Comparison of ENCODE assay signal across 1 cellular context in the genomic region with DNA sequence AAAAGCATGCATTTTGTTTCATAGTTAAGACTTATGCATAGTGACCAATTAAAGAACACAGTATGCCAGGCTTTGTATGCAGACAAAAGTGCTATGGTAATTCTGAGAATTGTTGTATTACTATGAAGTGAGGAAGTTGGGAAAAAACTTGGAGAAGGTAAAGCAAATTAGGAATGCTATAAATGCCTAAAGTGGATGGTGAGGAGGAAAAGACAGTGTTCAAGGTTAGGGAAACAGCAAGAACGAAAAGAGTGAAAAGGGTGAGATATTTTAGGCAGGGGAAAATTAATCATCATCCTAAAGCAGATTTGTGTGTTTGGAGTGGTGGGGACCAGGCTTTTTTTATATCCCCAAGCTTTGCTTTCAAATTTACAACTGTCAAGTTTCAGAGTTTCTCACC.
TF ChIP-seq lines count a peak whose summit lies in the region.

No MANE protein-coding gene starts in this region.

TF ChIP-seq in K562, 482 proteins besides CTCF, POLR2A, EP300 and RAD21 (continued from another document):
- TF ChIP-seq, protein P1, sequence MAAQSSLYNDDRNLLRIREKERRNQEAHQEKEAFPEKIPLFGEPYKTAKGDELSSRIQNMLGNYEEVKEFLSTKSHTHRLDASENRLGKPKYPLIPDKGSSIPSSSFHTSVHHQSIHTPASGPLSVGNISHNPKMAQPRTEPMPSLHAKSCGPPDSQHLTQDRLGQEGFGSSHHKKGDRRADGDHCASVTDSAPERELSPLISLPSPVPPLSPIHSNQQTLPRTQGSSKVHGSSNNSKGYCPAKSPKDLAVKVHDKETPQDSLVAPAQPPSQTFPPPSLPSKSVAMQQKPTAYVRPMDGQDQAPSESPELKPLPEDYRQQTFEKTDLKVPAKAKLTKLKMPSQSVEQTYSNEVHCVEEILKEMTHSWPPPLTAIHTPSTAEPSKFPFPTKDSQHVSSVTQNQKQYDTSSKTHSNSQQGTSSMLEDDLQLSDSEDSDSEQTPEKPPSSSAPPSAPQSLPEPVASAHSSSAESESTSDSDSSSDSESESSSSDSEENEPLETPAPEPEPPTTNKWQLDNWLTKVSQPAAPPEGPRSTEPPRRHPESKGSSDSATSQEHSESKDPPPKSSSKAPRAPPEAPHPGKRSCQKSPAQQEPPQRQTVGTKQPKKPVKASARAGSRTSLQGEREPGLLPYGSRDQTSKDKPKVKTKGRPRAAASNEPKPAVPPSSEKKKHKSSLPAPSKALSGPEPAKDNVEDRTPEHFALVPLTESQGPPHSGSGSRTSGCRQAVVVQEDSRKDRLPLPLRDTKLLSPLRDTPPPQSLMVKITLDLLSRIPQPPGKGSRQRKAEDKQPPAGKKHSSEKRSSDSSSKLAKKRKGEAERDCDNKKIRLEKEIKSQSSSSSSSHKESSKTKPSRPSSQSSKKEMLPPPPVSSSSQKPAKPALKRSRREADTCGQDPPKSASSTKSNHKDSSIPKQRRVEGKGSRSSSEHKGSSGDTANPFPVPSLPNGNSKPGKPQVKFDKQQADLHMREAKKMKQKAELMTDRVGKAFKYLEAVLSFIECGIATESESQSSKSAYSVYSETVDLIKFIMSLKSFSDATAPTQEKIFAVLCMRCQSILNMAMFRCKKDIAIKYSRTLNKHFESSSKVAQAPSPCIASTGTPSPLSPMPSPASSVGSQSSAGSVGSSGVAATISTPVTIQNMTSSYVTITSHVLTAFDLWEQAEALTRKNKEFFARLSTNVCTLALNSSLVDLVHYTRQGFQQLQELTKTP (IDR thresholded peaks at IDR 0.05; ENCODE audit: low read depth in 1 of 2, partially characterized antibody in 2 of 2), result peak; percentile 26 to 57
- TF ChIP-seq NR2C2 (CRISPR knock-in tag; IDR thresholded peaks at IDR 0.05), result no peak
- TF ChIP-seq NR2C2 (tag; IDR thresholded peaks at IDR 0.05), result peak; percentile 25; the same call in 1 of the 2 replicates
- 0 out of 2 replicates have a peak, but pooled peaks have one; percentile 14 for TF ChIP-seq NR2C1 (IDR thresholded peaks at IDR 0.05)
- TF ChIP-seq NR2C1 (tag; IDR thresholded peaks at IDR 0.05), result no peak
- TF ChIP-seq NFRKB (IDR thresholded peaks at IDR 0.05; ENCODE audit: low read depth), result peak; percentile 63; the same call in 1 of the 2 replicates
